Comparison of ENCODE assay signal across 1 cellular context in genomic region chr4:37928896-37929537, GRCh38.
TF ChIP-seq lines count a peak whose summit lies in the region.

No MANE protein-coding gene starts in this region.

TF ChIP-seq in WTC11, 78 proteins besides CTCF, POLR2A, EP300 and RAD21 (continued from another document):
- TF ChIP-seq ZNF532 (CRISPR knock-in tag; IDR thresholded peaks at IDR 0.05; ENCODE audit: borderline replicate concordance) (no peak), TP53 (CRISPR knock-in tag; IDR thresholded peaks at IDR 0.05) (no peak)
